In genomic region chr10:86415099-86415498, GRCh38 we compare ENCODE assay signal across 32 cellular contexts. TPM values are rescaled to one million over a fixed set of nuclear protein-coding genes. Genes with fewer than 3 reads are reported as not detected.
A peak's percentile ranks its signal among the peaks of the same experiment; 100 is the strongest.
DNase-seq lines count a peak whose midpoint lies in the region; ATAC-seq and TF ChIP-seq lines count a peak whose summit lies in the region.
"Had no signal": no experiment of that assay in that cellular context is flagged by ENCODE, and none has a peak within 500 bp of the region (broad histone marks: within the 10 kb centered on the region; RNA-seq: fewer than 3 reads in every experiment).

No MANE protein-coding gene starts in this region.

- H3K9ac ChIP-seq in Karpas-422 (ENCODE audit: low read length): no peak overlapping the region
- H3K9ac ChIP-seq: SK-N-SH had no signal

- H3K4me3 ChIP-seq in testis (no peak overlapping the region), lower lobe of right lung (no peak overlapping the region), Karpas-422 (ENCODE audit: low read length) (no peak overlapping the region)
- H3K4me3 ChIP-seq: dorsolateral prefrontal cortex, gastroesophageal sphincter, hepatocyte, MG63 had no signal

- H3K9me3 ChIP-seq in testis: no peaks in the 10 kb centered on the region
- H3K9me3 ChIP-seq in lower lobe of right lung: no peaks in the 10 kb centered on the region
- H3K9me3 ChIP-seq in Karpas-422 (ENCODE audit: low read length): peaks cover 4% of the 10 kb centered on the region; the same call in 1 of the 2 replicates
- H3K9me3 ChIP-seq: BE2C, gastroesophageal sphincter, SK-N-SH had no signal

- H3K27me3 ChIP-seq in testis (no peaks in the 10 kb centered on the region), lower lobe of right lung (ENCODE audit: low read depth) (no peaks in the 10 kb centered on the region), Karpas-422 (ENCODE audit: low read length) (no peaks in the 10 kb centered on the region)
- H3K27me3 ChIP-seq: dorsolateral prefrontal cortex, gastroesophageal sphincter, hepatocyte, MG63 had no signal

- H3K27me3 Mint-ChIP-seq in stimulated activated naive CD8-positive, alpha-beta T cell treated with anti-CD3 and anti-CD28 coated beads, Interleukin-15, Interleukin-2, amounts not matched to agents 100 ng/mL and 50 ng/mL, for 24 hours: no peaks in the 10 kb centered on the region
- H3K27me3 Mint-ChIP-seq in T-cell: no peaks in the 10 kb centered on the region
- H3K27me3 Mint-ChIP-seq: activated CD4-positive, alpha-beta T cell treated with anti-CD3 and anti-CD28 coated beads, Interleukin-2, amount 10 ng/mL, durations not matched to agents 24 days and 14 days; type B pancreatic cell had no signal

- CTCF ChIA-PET in T-cell (lab: Charles Lee): no interaction called here

- peak overlapping the region; percentile 22 for H3K27ac Mint-ChIP-seq in stimulated activated naive CD8-positive, alpha-beta T cell treated with anti-CD3 and anti-CD28 coated beads, Interleukin-15, Interleukin-2, amounts not matched to agents 100 ng/mL and 50 ng/mL, for 24 hours
- H3K27ac Mint-ChIP-seq in T-cell: peak overlapping the region; percentile 72 to 76
- H3K27ac Mint-ChIP-seq: type B pancreatic cell had no signal

- no peaks in the 10 kb centered on the region for H3K79me2 ChIP-seq in Karpas-422 (ENCODE audit: low read length)
- H3K79me2 ChIP-seq: hepatocyte had no signal

- no peak for ATAC-seq in stimulated activated naive CD8-positive, alpha-beta T cell treated with anti-CD3 and anti-CD28 coated beads, Interleukin-15, Interleukin-2, amounts not matched to agents 100 U/mL and 50 U/mL, for 24 hours
- ATAC-seq in T-cell (replicated peaks in 1 of 4) (no peak), left colon (peak; percentile 32), lower lobe of right lung (no peak)
- ATAC-seq: gastroesophageal sphincter, left cardiac atrium, PC-3 had no signal

- H3K36me3 Mint-ChIP-seq in stimulated activated naive CD8-positive, alpha-beta T cell treated with anti-CD3 and anti-CD28 coated beads, Interleukin-15, Interleukin-2, amounts not matched to agents 100 ng/mL and 50 ng/mL, for 24 hours (ENCODE audit: low read depth): peaks cover 8% of the 10 kb centered on the region
- H3K36me3 Mint-ChIP-seq in T-cell: no peaks in the 10 kb centered on the region
- H3K36me3 Mint-ChIP-seq: type B pancreatic cell had no signal

- H3K4me3 Mint-ChIP-seq in stimulated activated naive CD8-positive, alpha-beta T cell treated with anti-CD3 and anti-CD28 coated beads, Interleukin-15, Interleukin-2, amounts not matched to agents 100 ng/mL and 50 ng/mL, for 24 hours: no peak overlapping the region
- H3K4me3 Mint-ChIP-seq in T-cell: peak overlapping the region in 1 of 3 donors; percentile 44
- H3K4me3 Mint-ChIP-seq: activated CD4-positive, alpha-beta T cell treated with anti-CD3 and anti-CD28 coated beads, Interleukin-2, amount 10 ng/mL, durations not matched to agents 24 days and 14 days; type B pancreatic cell had no signal

- no peak for DNase-seq in stimulated activated naive CD8-positive, alpha-beta T cell treated with anti-CD3 and anti-CD28 coated beads, Interleukin-15, Interleukin-2, amounts not matched to agents 100 U/mL and 50 U/mL, for 24 hours
- no peak for DNase-seq in T-cell
- no peak for DNase-seq in left colon
- DNase-seq in testis: no peak
- no peak for DNase-seq in dedifferentiated amniotic fluid mesenchymal stem cell (ENCODE audit: extremely low spot score)
- no peak for DNase-seq in lower lobe of right lung
- no peak for DNase-seq in Karpas-422
- DNase-seq: activated CD4-positive, alpha-beta T cell treated with anti-CD3 and anti-CD28 coated beads, Interleukin-2, amount 10 ng/mL, durations not matched to agents 24 days and 14 days; activated T-cell treated with anti-CD3 and anti-CD28 coated beads, Interleukin-2, amount 50 U/mL, for 48 hours; BE2C; central memory CD4-positive, alpha-beta T cell; DMS79 treated with DMSO at 0.1 percent for 48 hours; dorsolateral prefrontal cortex; HCEC 1CT; KBM-7; left cardiac atrium; mesenchymal stem cell; MG63; NCI-H1436 treated with DMSO at 0.1 percent for 48 hours; NCI-H446 treated with DMSO at 0.1 percent for 48 hours; occipital lobe; PC-3; SK-N-SH; stimulated activated CD4-positive, alpha-beta T cell treated with anti-CD3 and anti-CD28 coated beads, Interleukin-15, amount 100 ng/mL, for 24 hours; T-helper 9 cell; WERI-Rb-1 had no signal

- intact Hi-C loops in left colon (cut with DNase I, micrococcal nuclease): no loop called here
- intact Hi-C loops in testis (cut with DNase I; ENCODE audit: low total_unique reads): no loop called here
- intact Hi-C loops in lower lobe of right lung (cut with DNase I): no loop called here

- H2AFZ ChIP-seq in Karpas-422 (ENCODE audit: low read length): no peak overlapping the region
- H2AFZ ChIP-seq: hepatocyte had no signal

- WGBS in testis, 2 donors: 94 to 98% methylated on average over 3 of the region's 3 CpGs

- H3K9me2 ChIP-seq in Karpas-422 (replicated peaks; ENCODE audit: insufficient read depth, low read length): no peaks in the 10 kb centered on the region
- H3K9me2 ChIP-seq: SK-N-SH had no signal

- peaks cover 7% of the 10 kb centered on the region for H3K9me3 Mint-ChIP-seq in stimulated activated naive CD8-positive, alpha-beta T cell treated with anti-CD3 and anti-CD28 coated beads, Interleukin-15, Interleukin-2, amounts not matched to agents 100 ng/mL and 50 ng/mL, for 24 hours
- H3K9me3 Mint-ChIP-seq in T-cell: no peaks in the 10 kb centered on the region

- H3K4me2 ChIP-seq in Karpas-422 (ENCODE audit: low read depth, low read length, poor library complexity, severe bottlenecking): no peak overlapping the region
- H3K4me2 ChIP-seq: hepatocyte, SK-N-SH had no signal

- POLR2A ChIA-PET in T-cell (lab: Charles Lee): no interaction called here

- H3K4me1 ChIP-seq in testis (no peaks in the 10 kb centered on the region), lower lobe of right lung (peaks cover 26% of the 10 kb centered on the region), Karpas-422 (ENCODE audit: low read length) (peaks cover 44% of the 10 kb centered on the region)
- H3K4me1 ChIP-seq: BE2C had no signal

- H3K36me3 ChIP-seq in testis (ENCODE audit: low read depth, missing control alignments) (no peaks in the 10 kb centered on the region), lower lobe of right lung (no peaks in the 10 kb centered on the region), Karpas-422 (ENCODE audit: insufficient read depth, low read length) (no peaks in the 10 kb centered on the region; the same call in 1 of the 2 replicates)
- H3K36me3 ChIP-seq: BE2C, gastroesophageal sphincter, MG63, WERI-Rb-1 had no signal

- peaks cover 60% of the 10 kb centered on the region for H3K4me1 Mint-ChIP-seq in stimulated activated naive CD8-positive, alpha-beta T cell treated with anti-CD3 and anti-CD28 coated beads, Interleukin-15, Interleukin-2, amounts not matched to agents 100 ng/mL and 50 ng/mL, for 24 hours (ENCODE audit: low read depth)
- peaks cover 62 to 65% (median 64%) of the 10 kb centered on the region in 3 donors for H3K4me1 Mint-ChIP-seq in T-cell

- no peak for TF ChIP-seq POLR2A in testis (IDR thresholded peaks at IDR 0.05)

- no peaks in the 10 kb centered on the region for H4K20me1 ChIP-seq in Karpas-422 (ENCODE audit: insufficient read depth, low read depth, low read length)

- H3K27ac ChIP-seq in testis (no peak overlapping the region), lower lobe of right lung (no peak overlapping the region), Karpas-422 (ENCODE audit: low read length) (no peak overlapping the region)
- H3K27ac ChIP-seq: gastroesophageal sphincter, hepatocyte, WERI-Rb-1 had no signal

- TF ChIP-seq CTCF in testis (IDR thresholded peaks at IDR 0.05) (no peak), lower lobe of right lung (IDR thresholded peaks at IDR 0.05) (no peak)

RNA-seq across cellular contexts. Expression of gene GRID1, which starts 48.5 kb away (rescaled TPM):
- total RNA-seq in T-cell: under 1 TPM in 1 of 5 donors, not detected in 4; 0.68 TPM
- total RNA-seq in left colon: 1 to 10 TPM in 1 of 2 donors, under 1 TPM in 1; 0.31 to 1.0 TPM
- 10 to 100 TPM in 1 of 2 donors, 1 to 10 TPM in 1; 8.1 to 16.7 TPM for total RNA-seq in testis
- 7.4 TPM for polyA plus RNA-seq in testis (ENCODE audit: insufficient read depth, low read depth, low replicate concordance)
- total RNA-seq in lower lobe of right lung: 2.5 TPM
- total RNA-seq in Karpas-422 (2014; rRNA removed; shearing (Covaris generic); ENCODE audit: low replicate concordance): 0.07 and 0.18 TPM in 2 replicates
- total RNA-seq: activated CD4-positive, alpha-beta T cell treated with anti-CD3 and anti-CD28 coated beads, Interleukin-2, amount 10 ng/mL, durations not matched to agents 24 days and 14 days; myocyte; PC-3; pulmonary artery endothelial cell had no signal
